In the genomic region with DNA sequence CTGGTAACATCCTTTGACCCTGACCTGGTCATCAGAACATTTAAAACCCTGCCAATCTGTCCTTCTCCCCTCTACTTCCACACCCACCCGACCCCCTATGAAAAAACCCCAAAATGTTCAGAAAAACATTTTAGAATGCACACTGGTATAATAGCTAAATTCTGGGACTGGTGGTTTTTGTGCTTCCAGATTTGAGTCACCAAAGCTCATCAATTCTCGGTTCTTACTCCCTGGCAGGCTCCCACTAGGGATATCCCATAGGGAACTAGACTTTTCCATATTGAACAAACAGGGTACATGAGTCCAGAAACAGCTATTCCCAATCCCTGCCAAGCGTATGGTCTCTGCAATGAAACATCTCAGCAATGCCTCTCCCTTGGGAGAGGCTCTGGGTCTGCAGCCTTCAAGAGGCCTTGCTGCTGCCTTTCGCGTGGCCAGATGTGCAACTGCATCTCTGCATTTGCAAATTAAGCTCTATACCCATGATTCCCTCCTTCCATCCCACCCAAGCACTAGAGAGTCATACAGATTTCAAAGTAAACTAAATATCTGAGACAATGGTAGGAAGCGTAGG, we compare ENCODE assay signal across 20 cellular contexts.
DNase-seq lines count a peak whose midpoint lies in the region; ATAC-seq, FAIRE-seq and TF ChIP-seq lines count a peak whose summit lies in the region.
"Had no signal": no experiment of that assay in that cellular context is flagged by ENCODE, and none has a peak within 500 bp of the region (broad histone marks: within the 10 kb centered on the region; RNA-seq: fewer than 3 reads in every experiment).

No MANE protein-coding gene starts in this region.

- H3K27me3 ChIP-seq in astrocyte (ENCODE audit: insufficient read depth, low read length), result no peaks in the 10 kb centered on the region
- H3K27me3 ChIP-seq in heart right ventricle, result no peaks in the 10 kb centered on the region
- H3K27me3 ChIP-seq in sigmoid colon, result no peaks in the 10 kb centered on the region
- H3K27me3 ChIP-seq: MG63, pancreas, Peyer's patch, testis had no signal

- H3K9ac ChIP-seq in astrocyte (ENCODE audit: low read length), result no peak overlapping the region

- peaks cover 13% of the 10 kb centered on the region for H3K79me2 ChIP-seq in astrocyte (ENCODE audit: insufficient read depth, low read length)

- peak in 6 of 8 donors; percentile 9 to 49 (median 28) for ATAC-seq in heart right ventricle
- ATAC-seq in GM19328 (IDR thresholded peaks at IDR 0.05; ENCODE audit: unreplicated experiment), result no peak
- ATAC-seq: activated CD8-positive, alpha-beta memory T cell treated with anti-CD3 and anti-CD28 coated beads, Interleukin-2, amount 10 ng/mL, durations not matched to agents 7 days and 5 days; mucosa of descending colon had no signal

- no peak overlapping the region for H3K4me3 Mint-ChIP-seq in astrocyte (ENCODE audit: unreplicated experiment)
- H3K4me3 Mint-ChIP-seq: activated CD8-positive, alpha-beta memory T cell treated with anti-CD3 and anti-CD28 coated beads, Interleukin-2, amount 10 ng/mL, durations not matched to agents 7 days and 5 days had no signal

- H3K27ac ChIP-seq in astrocyte (ENCODE audit: low read depth, low read length) (no peak overlapping the region), heart right ventricle (peak overlapping the region in 9 of 10 donors; percentile 41 to 86 (median 68)), sigmoid colon (peak overlapping the region; percentile 38 to 81 (median 64))
- H3K27ac ChIP-seq: pancreas had no signal

- no peaks in the 10 kb centered on the region for H4K20me1 ChIP-seq in astrocyte (ENCODE audit: insufficient read depth, low read length)

- H3K9me3 ChIP-seq in astrocyte (ENCODE audit: insufficient read depth, low read depth, low read length) (no peaks in the 10 kb centered on the region), heart right ventricle (no peaks in the 10 kb centered on the region), sigmoid colon (no peaks in the 10 kb centered on the region)
- H3K9me3 ChIP-seq: MG63, mucosa of descending colon, pancreas, Peyer's patch, testis had no signal

- peak; percentile 48 for DNase-seq in GM03348 (ENCODE audit: low spot score)
- DNase-seq in astrocyte (ENCODE audit: low read depth), result no peak
- peak in 1 of 2 donors; percentile 53 for DNase-seq in heart right ventricle
- DNase-seq in sigmoid colon, result peak; percentile 74
- no peak for DNase-seq in T-helper 2 cell
- no peak for DNase-seq in SHP77 treated with DMSO at 0.1 percent for 48 hours (lab: John Stamatoyannopoulos, UW)
- DNase-seq in activated naive CD4-positive, alpha-beta T cell treated with Interleukin-2 at 50 U/mL for 16 hours, result no peak
- DNase-seq: activated CD8-positive, alpha-beta memory T cell treated with anti-CD3 and anti-CD28 coated beads, Interleukin-2, amount 10 ng/mL, durations not matched to agents 7 days and 5 days; MG63; mucosa of descending colon; NCI-H2029 treated with DMSO at 0.1 percent for 48 hours; NCI-H526 treated with DMSO at 0.1 percent for 48 hours; pancreas; Peyer's patch; stimulated activated CD4-positive, alpha-beta T cell treated with anti-CD3 and anti-CD28 coated beads, Interleukin-15, amount 100 ng/mL, for 24 hours; SW 1271; testis had no signal

- H2AFZ ChIP-seq in astrocyte (ENCODE audit: low read depth, low read length), result no peak overlapping the region

- TF ChIP-seq EP300 in sigmoid colon (IDR thresholded peaks at IDR 0.05), result no peak

- TF ChIP-seq CTCF in astrocyte (IDR thresholded peaks at IDR 0.05; ENCODE audit: insufficient read depth, low read depth, low read length) (no peak), heart right ventricle (IDR thresholded peaks at IDR 0.05) (no peak), sigmoid colon (IDR thresholded peaks at IDR 0.05) (no peak)

- FAIRE-seq in astrocyte (lab: Jason Lieb, UNC), result no peak
- FAIRE-seq: G401.6, islet of Langerhans, pancreas had no signal

- WGBS in heart right ventricle, 2 donors, result 60 to 71% methylated on average over 6 of the region's 6 CpGs
- WGBS in sigmoid colon, 2 donors, result 71 to 76% methylated on average over 6 of the region's 6 CpGs

- H3K4me1 ChIP-seq in astrocyte (ENCODE audit: insufficient read depth, low read length), result peaks cover 67% of the 10 kb centered on the region
- peaks cover 15 to 94% (median 72%) of the 10 kb centered on the region in 9 donors for H3K4me1 ChIP-seq in heart right ventricle
- peaks cover 0 to 77% (median 60%) of the 10 kb centered on the region in 4 donors for H3K4me1 ChIP-seq in sigmoid colon

- no peaks in the 10 kb centered on the region for H3K27me3 Mint-ChIP-seq in astrocyte (ENCODE audit: low read depth, unreplicated experiment)
- H3K27me3 Mint-ChIP-seq: activated CD8-positive, alpha-beta memory T cell treated with anti-CD3 and anti-CD28 coated beads, Interleukin-2, amount 10 ng/mL, durations not matched to agents 7 days and 5 days had no signal

- no peaks in the 10 kb centered on the region for H3K36me3 ChIP-seq in astrocyte (ENCODE audit: insufficient read depth, low read length)
- peaks cover 0 to 42% (median 0%) of the 10 kb centered on the region in 9 donors for H3K36me3 ChIP-seq in heart right ventricle
- H3K36me3 ChIP-seq in sigmoid colon, result no peaks in the 10 kb centered on the region
- H3K36me3 ChIP-seq: MG63 had no signal

- H3K27ac Mint-ChIP-seq in astrocyte (ENCODE audit: unreplicated experiment), result peak overlapping the region; percentile 42
- H3K27ac Mint-ChIP-seq: activated CD8-positive, alpha-beta memory T cell treated with anti-CD3 and anti-CD28 coated beads, Interleukin-2, amount 10 ng/mL, durations not matched to agents 7 days and 5 days had no signal

- no peak overlapping the region for H3K4me3 ChIP-seq in astrocyte (ENCODE audit: insufficient read depth, low read depth, low read length)
- H3K4me3 ChIP-seq in heart right ventricle, result no peak overlapping the region
- no peak overlapping the region for H3K4me3 ChIP-seq in sigmoid colon
- H3K4me3 ChIP-seq: MG63, mucosa of descending colon, pancreas, Peyer's patch, testis had no signal

- peaks cover 75% of the 10 kb centered on the region for H3K4me1 Mint-ChIP-seq in astrocyte (ENCODE audit: low read depth, unreplicated experiment)

- H3K9me3 Mint-ChIP-seq in astrocyte (ENCODE audit: unreplicated experiment), result no peaks in the 10 kb centered on the region

- intact Hi-C loops in heart right ventricle (cut with DNase I) (loop anchor here in 4 of 10 donors (2.0 to 10.0 kb wide), 4 partner anchors 61 to 141 kb away; no protein-coding TSS in a partner anchor), sigmoid colon (cut with DNase I) (loop anchor here (5.0 kb wide), 1 partner anchor 64 kb away; no protein-coding TSS in a partner anchor)

- peaks cover 18% of the 10 kb centered on the region for H3K36me3 Mint-ChIP-seq in astrocyte (ENCODE audit: low read depth, unreplicated experiment)

- TF ChIP-seq POLR2A in sigmoid colon (IDR thresholded peaks at IDR 0.05), result no peak

- H3K4me2 ChIP-seq in astrocyte (ENCODE audit: low read length), result no peak overlapping the region

Comparison
In these comparisons a context has a peak if more than half of its experiments do, and no peak if none do; other contexts are left out.
1. DNase-seq: peak in GM03348 (single experiment) and sigmoid colon (single experiment); none in astrocyte (single experiment), T-helper 2 cell (0 of 5), SHP77 treated with DMSO at 0.1 percent for 48 hours (single experiment) and activated naive CD4-positive, alpha-beta T cell treated with Interleukin-2 at 50 U/mL for 16 hours (single experiment).